In genomic region chr5:53063176-53063575, GRCh38 we compare ENCODE assay signal across 16 cellular contexts.
"Had no signal": no experiment of that assay in that cellular context is flagged by ENCODE, and none has a peak within 500 bp of the region (broad histone marks: within the 10 kb centered on the region; RNA-seq: fewer than 3 reads in every experiment).

No MANE protein-coding gene starts in this region.

- H3K36me3 ChIP-seq: WERI-Rb-1 had no signal

- DNase-seq: activated CD4-positive, alpha-beta memory T cell treated with anti-CD3 and anti-CD28 coated beads, Interleukin-2, amount 10 ng/mL, durations not matched to agents 7 days and 5 days; activated CD4-positive, alpha-beta T cell treated with anti-CD3 and anti-CD28 coated beads for 36 hours; activated CD8-positive, alpha-beta memory T cell treated with anti-CD3 and anti-CD28 coated beads, Interleukin-2, amount 50 U/mL, for 4 hours; activated gamma-delta T cell treated with Interleukin-2 at 50 U/mL for 16 hours; activated T-cell treated with anti-CD3 and anti-CD28 coated beads, Interleukin-2, amount 50 U/mL, for 72 hours; effector CD8-positive, alpha-beta T cell; head of caudate nucleus; occipital lobe; psoas muscle; stimulated activated CD4-positive, alpha-beta T cell treated with anti-CD3 and anti-CD28 coated beads, Interleukin-4, amount 100 ng/mL, for 1 hour; stimulated activated CD8-positive, alpha-beta memory T cell treated with anti-CD3 and anti-CD28 coated beads, Interleukin-4, amount 100 ng/mL, for 48 hours; stimulated activated naive CD8-positive, alpha-beta T cell treated with anti-CD3 and anti-CD28 coated beads, Interleukin-15, Interleukin-2, amounts not matched to agents 100 U/mL and 50 U/mL, for 24 hours; T-helper 9 cell; WERI-Rb-1 had no signal

- H3K4me3 ChIP-seq: coronary artery, psoas muscle had no signal

- H3K4me1 ChIP-seq: psoas muscle had no signal

- ATAC-seq: activated CD4-positive, alpha-beta T cell treated with anti-CD3 and anti-CD28 coated beads for 36 hours; activated T-cell treated with anti-CD3 and anti-CD28 coated beads, Interleukin-2, amount 50 U/mL, for 72 hours; left lobe of liver; psoas muscle; stimulated activated naive CD8-positive, alpha-beta T cell treated with anti-CD3 and anti-CD28 coated beads, Interleukin-15, Interleukin-2, amounts not matched to agents 100 U/mL and 50 U/mL, for 24 hours had no signal

- H3K27ac ChIP-seq: coronary artery, psoas muscle, WERI-Rb-1 had no signal

- H3K9me3 ChIP-seq: psoas muscle had no signal
